Comparison of ENCODE assay signal across 8 cellular contexts in genomic region chr19:47427241-47428176, GRCh38. TPM values are rescaled to one million over a fixed set of nuclear protein-coding genes. Genes with fewer than 3 reads are reported as not detected.
DNase-seq lines count a peak whose midpoint lies in the region; ATAC-seq and TF ChIP-seq lines count a peak whose summit lies in the region.

No MANE protein-coding gene starts in this region.

- ATAC-seq in GM21825 (IDR thresholded peaks at IDR 0.05; ENCODE audit: unreplicated experiment) (peak; percentile 26), HG03095 (IDR thresholded peaks at IDR 0.05; ENCODE audit: unreplicated experiment) (no peak)
- ATAC-seq in activated CD4-positive, alpha-beta T cell treated with anti-CD3 and anti-CD28 coated beads for 36 hours = peak; percentile 60

- H3K4me3 Mint-ChIP-seq in activated CD4-positive, alpha-beta T cell treated with anti-CD3 and anti-CD28 coated beads for 36 hours = no peak overlapping the region

- H3K9me3 ChIP-seq in liver (ENCODE audit: control insufficient read depth in 4 of 4, low read length in 3 of 4) = no peaks in the 10 kb centered on the region

- POLR2A ChIA-PET in activated CD4-positive, alpha-beta T cell treated with anti-CD3 and anti-CD28 coated beads for 36 hours (lab: Charles Lee) = interaction anchor here (0.6 to 1.0 kb wide), 3 partner anchors 151 to 153 kb away, joined by 4 to 6 read pairs (median 5); no protein-coding TSS in a partner anchor

- H3K36me3 Mint-ChIP-seq in activated CD4-positive, alpha-beta T cell treated with anti-CD3 and anti-CD28 coated beads for 36 hours (ENCODE audit: low read depth) = no peaks in the 10 kb centered on the region

- H3K4me3 ChIP-seq in coronary artery (peak overlapping the region; percentile 15), liver (ENCODE audit: low read depth in 1 of 3, low read length in 3 of 3) (no peak overlapping the region)

- no peak overlapping the region for H3K9ac ChIP-seq in liver (ENCODE audit: low read depth in 1 of 2, low read length in 2 of 2)

- peaks cover 0 to 12% (median 7%) of the 10 kb centered on the region in 4 donors for H3K27me3 ChIP-seq in liver (ENCODE audit: control insufficient read depth in 4 of 4, insufficient read depth in 4 of 4, low read length in 3 of 4)

- WGBS in liver = 9% methylated on average over 17 of the region's 17 CpGs

- peaks cover 2 to 10% (median 5%) of the 10 kb centered on the region in 4 donors for H3K4me1 ChIP-seq in liver (ENCODE audit: control insufficient read depth in 4 of 4, insufficient read depth in 4 of 4, low read length in 3 of 4)

- no peaks in the 10 kb centered on the region for H3K9me3 Mint-ChIP-seq in activated CD4-positive, alpha-beta T cell treated with anti-CD3 and anti-CD28 coated beads for 36 hours (ENCODE audit: low read depth)

- H3K4me1 Mint-ChIP-seq in activated CD4-positive, alpha-beta T cell treated with anti-CD3 and anti-CD28 coated beads for 36 hours = peaks cover 17% of the 10 kb centered on the region

- TF ChIP-seq CTCF in coronary artery (IDR thresholded peaks at IDR 0.05) (peak; percentile 75), liver (IDR thresholded peaks at IDR 0.05; ENCODE audit: low read depth, low read length, missing input control) (peak; percentile 90)

- intact Hi-C loops in activated CD4-positive, alpha-beta T cell treated with anti-CD3 and anti-CD28 coated beads for 36 hours (cut with DNase I, micrococcal nuclease) = loop anchor here (1.0 to 2.0 kb wide), 8 partner anchors 20 to 318 kb away; partner anchors contain the start of genes KPTN (in 2 of the 2), DHX34 (in 1 of the 2), INAFM1 (in 1 of the 2) and NOP53 (in 1 of the 2)

- peaks cover 47% of the 10 kb centered on the region for H3K27me3 Mint-ChIP-seq in activated CD4-positive, alpha-beta T cell treated with anti-CD3 and anti-CD28 coated beads for 36 hours

- TF ChIP-seq RAD21 in liver (IDR thresholded peaks at IDR 0.05) = peak; percentile 71 to 83

- H3K27ac ChIP-seq in coronary artery (no peak overlapping the region), liver (ENCODE audit: low read depth in 1 of 2, low read length in 2 of 2) (no peak overlapping the region)

- CTCF ChIA-PET in activated CD4-positive, alpha-beta T cell treated with anti-CD3 and anti-CD28 coated beads for 36 hours (lab: Charles Lee) = interaction anchor here (0.5 to 3.0 kb wide), 37 partner anchors 8 to 991 kb away, joined by 3 to 24 read pairs (median 4); partner anchors contain the start of genes CCDC9, DHX34, INAFM1 and KPTN

- H3K27ac Mint-ChIP-seq in activated CD4-positive, alpha-beta T cell treated with anti-CD3 and anti-CD28 coated beads for 36 hours = no peak overlapping the region

- H3K36me3 ChIP-seq in liver (ENCODE audit: control insufficient read depth in 4 of 4, insufficient read depth in 3 of 4, low read depth in 1 of 4, low read length in 3 of 4) = no peaks in the 10 kb centered on the region

- DNase-seq in AG20443 (ENCODE audit: low spot score) (peak; percentile 70), NCI-H2196 treated with DMSO at 0.1 percent for 48 hours (lab: John Stamatoyannopoulos, UW; ENCODE audit: unreplicated experiment) (peak; percentile 73), coronary artery (ENCODE audit: low spot score) (no peak)
- DNase-seq in activated CD4-positive, alpha-beta T cell treated with anti-CD3 and anti-CD28 coated beads for 36 hours = peak; percentile 86
- DNase-seq in stimulated activated CD4-positive, alpha-beta T cell treated with anti-CD3 and anti-CD28 coated beads, TNF-alpha, amount 100 ng/mL, for 24 hours (ENCODE audit: low read depth in 3 of 3) = peak; percentile 52 to 71 (median 56)

TF ChIP-seq in liver, 16 proteins besides CTCF, POLR2A, EP300 and RAD21:
- TF ChIP-seq FOXA1 (IDR thresholded peaks at IDR 0.05) (no peak), SP1 (IDR thresholded peaks at IDR 0.05) (no peak), TAF1 (conservative IDR thresholded peaks at IDR 0.05) (no peak), YY1 (IDR thresholded peaks at IDR 0.05) (no peak), HNF4A (conservative IDR thresholded peaks at IDR 0.05) (no peak), EGR1 (IDR thresholded peaks at IDR 0.05; ENCODE audit: low read depth in 2 of 2) (no peak), FOXA2 (IDR thresholded peaks at IDR 0.05) (no peak)

RNA-seq across cellular contexts. Expression of gene MEIS3, which starts 8.2 kb away (rescaled TPM):
- total RNA-seq in activated CD4-positive, alpha-beta T cell treated with anti-CD3 and anti-CD28 coated beads for 36 hours = under 1 TPM in 1 of 2 experiments, not detected in 1; 0.28 TPM
- 1 to 10 TPM in 1 of 2 donors, under 1 TPM in 1; 0.79 to 1.3 TPM for total RNA-seq in liver
- polyA plus RNA-seq in liver = under 1 TPM; 0.50 to 0.99 TPM

RNA-seq across cellular contexts. Expression of gene SLC8A2, which starts 44.2 kb away (rescaled TPM):
- under 1 TPM; 0.11 to 0.23 TPM for total RNA-seq in activated CD4-positive, alpha-beta T cell treated with anti-CD3 and anti-CD28 coated beads for 36 hours
- total RNA-seq in liver = under 1 TPM in 1 of 2 donors, not detected in 1; 0.25 TPM
- polyA plus RNA-seq in liver = under 1 TPM in 1 of 2 donors, not detected in 1; 0.01 TPM

RNA-seq across cellular contexts. Expression of gene KPTN, which starts 56.5 kb away (rescaled TPM):
- 10 to 100 TPM in 1 of 2 experiments, 1 to 10 TPM in 1; 9.7 to 10.5 TPM for total RNA-seq in activated CD4-positive, alpha-beta T cell treated with anti-CD3 and anti-CD28 coated beads for 36 hours
- total RNA-seq in liver = 1 to 10 TPM; 2.3 to 3.6 TPM
- 1 to 10 TPM; 4.4 to 6.0 TPM for polyA plus RNA-seq in liver
